Comparison of ENCODE assay signal across 9 cellular contexts in the genomic region with DNA sequence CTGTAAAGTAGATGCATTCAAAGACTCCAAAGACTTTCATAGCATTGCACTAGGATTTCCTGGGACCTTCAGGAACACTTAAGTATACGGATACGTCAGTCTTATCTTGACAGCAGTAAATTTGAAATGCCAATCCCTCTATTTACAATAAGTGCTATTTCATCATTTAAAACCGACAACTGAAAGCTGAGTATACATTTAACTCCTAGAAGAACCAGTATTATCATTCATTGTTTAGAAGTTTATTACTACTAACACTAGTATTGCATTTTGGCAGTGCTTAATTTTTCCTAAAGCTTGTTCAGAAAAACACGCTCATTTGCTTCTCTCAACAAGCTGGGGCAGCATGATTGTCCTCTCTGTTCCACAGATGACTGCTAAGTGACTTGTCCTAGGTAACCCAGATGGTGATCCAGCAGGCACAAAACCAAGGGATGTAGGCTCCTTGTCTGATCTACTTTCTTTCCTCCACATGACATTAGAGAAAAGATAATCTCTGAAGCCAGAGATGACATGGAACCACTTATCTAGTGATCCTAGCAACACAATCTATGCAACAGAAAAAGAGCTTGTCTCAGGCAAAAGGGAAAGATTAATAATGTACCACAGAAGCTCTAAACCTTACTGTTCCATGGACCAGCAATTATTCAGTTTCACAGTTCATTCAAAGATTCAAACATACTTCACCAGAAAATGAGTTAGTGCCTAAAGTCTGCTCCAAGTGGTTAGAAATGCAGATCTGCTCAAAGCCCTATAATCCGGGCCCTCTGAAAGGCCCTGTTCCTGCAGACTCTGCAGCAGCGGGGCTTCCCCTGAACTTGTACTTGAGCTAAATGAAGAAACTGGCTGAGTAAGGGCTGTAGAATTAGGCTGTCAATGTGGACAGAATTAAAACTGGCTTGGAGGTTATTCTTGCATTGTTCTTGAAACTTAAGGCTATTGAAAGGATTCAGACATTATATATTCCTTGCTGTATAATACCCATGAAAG. TPM values are rescaled to one million over a fixed set of nuclear protein-coding genes. Genes with fewer than 3 reads are reported as not detected.
DNase-seq lines count a peak whose midpoint lies in the region; ATAC-seq lines count a peak whose summit lies in the region.
"Had no signal": no experiment of that assay in that cellular context is flagged by ENCODE, and none has a peak within 500 bp of the region (broad histone marks: within the 10 kb centered on the region; RNA-seq: fewer than 3 reads in every experiment).

No MANE protein-coding gene starts in this region.

- H3K9ac ChIP-seq in subcutaneous abdominal adipose tissue (ENCODE audit: low read length in 5 of 5), result peak overlapping the region in 2 of 5 donors; percentile 53 to 75
- H3K9ac ChIP-seq: BLaER1 had no signal

- peaks cover 38 to 48% of the 10 kb centered on the region in 2 donors for H3K36me3 Mint-ChIP-seq in activated naive CD4-positive, alpha-beta T cell treated with anti-CD3 and anti-CD28 coated beads, Interleukin-2, amount 50 U/mL, for 72 hours

- no peaks in the 10 kb centered on the region for H3K27me3 ChIP-seq in subcutaneous abdominal adipose tissue (ENCODE audit: control insufficient read depth in 5 of 5, insufficient read depth in 4 of 5, low read length in 5 of 5)

- ATAC-seq in HG03442 (IDR thresholded peaks at IDR 0.05; ENCODE audit: unreplicated experiment) (peak; percentile 42), left colon (peak; percentile 53), HG03139 (IDR thresholded peaks at IDR 0.05; ENCODE audit: unreplicated experiment) (no peak)
- peak; percentile 27 to 36 for ATAC-seq in activated naive CD4-positive, alpha-beta T cell treated with anti-CD3 and anti-CD28 coated beads, Interleukin-2, amount 50 U/mL, for 72 hours

- H3K36me3 ChIP-seq in subcutaneous abdominal adipose tissue (ENCODE audit: control insufficient read depth in 5 of 5, insufficient read depth in 5 of 5, low read length in 5 of 5), result peaks cover 0 to 6% (median 0%) of the 10 kb centered on the region in 5 donors
- H3K36me3 ChIP-seq: BLaER1 had no signal

- H3K27ac Mint-ChIP-seq in activated naive CD4-positive, alpha-beta T cell treated with anti-CD3 and anti-CD28 coated beads, Interleukin-2, amount 50 U/mL, for 72 hours, result peak overlapping the region; percentile 38 to 93

- peak; percentile 11 for DNase-seq in activated T-cell treated with anti-CD3 and anti-CD28 coated beads for 1 hour (ENCODE audit: low read depth)
- DNase-seq in activated T-cell treated with anti-CD3 and anti-CD28 coated beads for 4 hours, result no peak
- peak in 1 of 2 donors; percentile 31 for DNase-seq in activated naive CD4-positive, alpha-beta T cell treated with anti-CD3 and anti-CD28 coated beads, Interleukin-2, amount 50 U/mL, for 72 hours (ENCODE audit: low spot score in 2 of 2)
- DNase-seq in left colon, result peak in 1 of 2 donors; percentile 34
- DNase-seq in NCI-H526 (lab: John Stamatoyannopoulos, UW), result no peak

- H3K9me3 ChIP-seq in subcutaneous abdominal adipose tissue (ENCODE audit: control insufficient read depth in 5 of 5, low read length in 5 of 5), result no peaks in the 10 kb centered on the region
- H3K9me3 ChIP-seq: BLaER1 had no signal

- H3K9me3 Mint-ChIP-seq in activated naive CD4-positive, alpha-beta T cell treated with anti-CD3 and anti-CD28 coated beads, Interleukin-2, amount 50 U/mL, for 72 hours, result no peaks in the 10 kb centered on the region

- intact Hi-C loops in left colon (cut with DNase I, micrococcal nuclease), result no loop called here

- H3K4me1 ChIP-seq in subcutaneous abdominal adipose tissue (ENCODE audit: control insufficient read depth in 5 of 5, insufficient read depth in 5 of 5, low read length in 5 of 5), result peaks cover 13 to 65% (median 56%) of the 10 kb centered on the region in 5 donors

- H3K4me3 ChIP-seq in subcutaneous abdominal adipose tissue (ENCODE audit: low read depth in 1 of 5, low read length in 5 of 5), result peak overlapping the region; percentile 4 to 99 (median 12)
- H3K4me3 ChIP-seq: BLaER1 had no signal

- H3K27ac ChIP-seq in subcutaneous abdominal adipose tissue (ENCODE audit: low read depth, low read length), result peak overlapping the region; percentile 96
- H3K27ac ChIP-seq: BLaER1 had no signal

RNA-seq across cellular contexts. Expression of gene MAML2, which starts 5.2 kb away (rescaled TPM):
- total RNA-seq in activated naive CD4-positive, alpha-beta T cell treated with anti-CD3 and anti-CD28 coated beads, Interleukin-2, amount 50 U/mL, for 72 hours, result 10 to 100 TPM; 26.5 to 27.9 TPM
- total RNA-seq in left colon, result 10 to 100 TPM; 14.8 to 16.3 TPM

RNA-seq across cellular contexts. Expression of gene CCDC82, which starts 51.9 kb away (rescaled TPM):
- total RNA-seq in activated naive CD4-positive, alpha-beta T cell treated with anti-CD3 and anti-CD28 coated beads, Interleukin-2, amount 50 U/mL, for 72 hours, result 10 to 100 TPM; 33.3 to 58.6 TPM
- 10 to 100 TPM; 13.6 to 23.6 TPM for total RNA-seq in left colon

RNA-seq across cellular contexts. Expression of gene JRKL, which starts 52.0 kb away (rescaled TPM):
- 10 to 100 TPM; 10.0 to 16.1 TPM for total RNA-seq in activated naive CD4-positive, alpha-beta T cell treated with anti-CD3 and anti-CD28 coated beads, Interleukin-2, amount 50 U/mL, for 72 hours
- total RNA-seq in left colon, result 1 to 10 TPM; 8.8 to 9.0 TPM
